12 cellular contexts compared by ENCODE assay signal in the genomic region with DNA sequence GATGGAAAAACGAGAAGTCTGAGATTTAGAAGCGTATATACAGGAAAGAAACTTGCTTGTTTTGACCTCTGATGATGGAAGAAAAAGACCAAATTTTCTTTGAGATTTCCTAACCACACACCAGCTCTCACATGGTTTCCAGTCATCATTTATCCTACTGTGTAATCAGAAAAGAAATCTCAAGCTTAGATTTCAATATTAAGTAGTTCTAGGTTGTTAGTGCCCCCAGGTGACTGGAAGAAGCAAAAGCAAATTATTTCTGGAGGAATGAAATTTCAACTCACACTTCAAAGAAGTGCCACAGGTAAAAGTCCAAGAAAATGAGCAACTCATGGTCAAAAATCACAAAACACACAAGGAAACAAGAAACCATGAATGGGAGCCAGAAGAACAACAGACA. TPM values are rescaled to one million over a fixed set of nuclear protein-coding genes. Genes with fewer than 3 reads are reported as not detected.
A peak's percentile ranks its signal among the peaks of the same experiment; 100 is the strongest.
DNase-seq lines count a peak whose midpoint lies in the region; ATAC-seq and TF ChIP-seq lines count a peak whose summit lies in the region.
"Had no signal": no experiment of that assay in that cellular context is flagged by ENCODE, and none has a peak within 500 bp of the region (broad histone marks: within the 10 kb centered on the region; RNA-seq: fewer than 3 reads in every experiment).

No MANE protein-coding gene starts in this region.

- H3K4me1 ChIP-seq in thyroid gland = peaks cover 5% of the 10 kb centered on the region in 2 donors
- no peaks in the 10 kb centered on the region for H3K4me1 ChIP-seq in CD8-positive, alpha-beta memory T cell (ENCODE audit: insufficient read depth, low read length)
- H3K4me1 ChIP-seq: right atrium auricular region had no signal

- no peak for ATAC-seq in HG02588 (IDR thresholded peaks at IDR 0.05; ENCODE audit: unreplicated experiment)
- ATAC-seq: effector memory CD8-positive, alpha-beta T cell; T-helper 17 cell had no signal

- no peak overlapping the region for H3K4me3 Mint-ChIP-seq in CD8-positive, alpha-beta memory T cell
- H3K4me3 Mint-ChIP-seq: effector memory CD8-positive, alpha-beta T cell; T-helper 17 cell had no signal

- no peak overlapping the region for H3K27ac ChIP-seq in thyroid gland
- H3K27ac ChIP-seq in CD8-positive, alpha-beta memory T cell (ENCODE audit: low read depth, low read length) = no peak overlapping the region
- H3K27ac ChIP-seq: right atrium auricular region had no signal

- TF ChIP-seq CTCF in cardiac fibroblast (IDR thresholded peaks at IDR 0.05; ENCODE audit: low read depth, low read length) (peak; percentile 13), thyroid gland (IDR thresholded peaks at IDR 0.05) (no peak)

- no peaks in the 10 kb centered on the region for H3K9me3 Mint-ChIP-seq in CD8-positive, alpha-beta memory T cell
- H3K9me3 Mint-ChIP-seq: effector memory CD8-positive, alpha-beta T cell had no signal

- CTCF ChIA-PET in CD8-positive, alpha-beta memory T cell (lab: Charles Lee) = no interaction called here

- TF ChIP-seq POLR2A in thyroid gland (IDR thresholded peaks at IDR 0.05) = no peak

- H3K4me3 ChIP-seq in cardiac fibroblast (replicated peaks in 1 of 2; ENCODE audit: low read depth in 2 of 2, low read length in 2 of 2) (no peak overlapping the region), thyroid gland (replicated peaks in 1 of 3) (no peak overlapping the region)
- H3K4me3 ChIP-seq in CD8-positive, alpha-beta memory T cell (ENCODE audit: low read length) = no peak overlapping the region
- H3K4me3 ChIP-seq: right atrium auricular region had no signal

- POLR2A ChIA-PET in CD8-positive, alpha-beta memory T cell (lab: Charles Lee) = no interaction called here

- no peak overlapping the region for H3K27ac Mint-ChIP-seq in CD8-positive, alpha-beta memory T cell
- H3K27ac Mint-ChIP-seq: effector memory CD8-positive, alpha-beta T cell; T-helper 17 cell had no signal

- peaks cover 4 to 18% of the 10 kb centered on the region in 2 donors for H3K27me3 Mint-ChIP-seq in CD8-positive, alpha-beta memory T cell

- intact Hi-C loops in thyroid gland (cut with DNase I) = no loop called here

- no peaks in the 10 kb centered on the region for H3K27me3 ChIP-seq in thyroid gland
- no peaks in the 10 kb centered on the region for H3K27me3 ChIP-seq in CD8-positive, alpha-beta memory T cell (ENCODE audit: insufficient read depth, low read length, poor library complexity, severe bottlenecking)
- H3K27me3 ChIP-seq: right atrium auricular region had no signal

- H3K36me3 ChIP-seq in thyroid gland = no peaks in the 10 kb centered on the region
- no peaks in the 10 kb centered on the region for H3K36me3 ChIP-seq in CD8-positive, alpha-beta memory T cell (ENCODE audit: insufficient read depth, low read length)
- H3K36me3 ChIP-seq: right atrium auricular region had no signal

- peak; percentile 52 for DNase-seq in GM03348 (ENCODE audit: low spot score)
- DNase-seq in NCI-H226 = peak; percentile 3
- DNase-seq in cardiac fibroblast (ENCODE audit: low read depth in 2 of 2) = peak; percentile 56 to 67
- DNase-seq in myocyte (ENCODE audit: low read depth) = peak; percentile 14
- no peak for DNase-seq in thyroid gland
- DNase-seq in SK-N-DZ (ENCODE audit: low spot score) = no peak
- no peak for DNase-seq in CD8-positive, alpha-beta memory T cell
- DNase-seq: effector memory CD8-positive, alpha-beta T cell; NCI-H1694 treated with DMSO at 0.1 percent for 48 hours; T-helper 17 cell had no signal

- no peaks in the 10 kb centered on the region for H3K9me3 ChIP-seq in thyroid gland
- no peaks in the 10 kb centered on the region for H3K9me3 ChIP-seq in CD8-positive, alpha-beta memory T cell (ENCODE audit: low read length)
- H3K9me3 ChIP-seq: right atrium auricular region had no signal

- no peaks in the 10 kb centered on the region for H3K4me1 Mint-ChIP-seq in CD8-positive, alpha-beta memory T cell
- H3K4me1 Mint-ChIP-seq: T-helper 17 cell had no signal

- WGBS in thyroid gland, 2 donors = 44 to 73% methylated on average over 1 to 2 of the region's 2 CpGs

- H3K36me3 Mint-ChIP-seq in CD8-positive, alpha-beta memory T cell = no peaks in the 10 kb centered on the region

RNA-seq across cellular contexts. Expression of gene KDM6B, which starts 51.8 kb away (rescaled TPM):
- 3.9 and 4.5 TPM in 2 replicates for total RNA-seq in myocyte
- 14.2 TPM for polyA plus RNA-seq in myocyte (2012)
- total RNA-seq in thyroid gland = 10 to 100 TPM in 2 of 4 donors, 1 to 10 TPM in 2; 4.8 to 14.4 (median 10.4) TPM
- polyA plus RNA-seq in SK-N-DZ (2014; cell fraction: cytosol; rRNA removed) = 2.9 and 3.0 TPM in 2 replicates
- 2.8 and 15.8 TPM in 2 replicates for polyA plus RNA-seq in SK-N-DZ (2014; cell fraction: nucleus; rRNA removed)
- 10 to 100 TPM; 84.2 to 89.7 TPM for total RNA-seq in CD8-positive, alpha-beta memory T cell
- 1.2 TPM for polyA plus RNA-seq in CD8-positive, alpha-beta memory T cell

Comparison
In these comparisons a context has a peak if more than half of its experiments do, and no peak if none do; other contexts are left out.
1. DNase-seq: peak in GM03348 (single experiment), NCI-H226 (single experiment), cardiac fibroblast (2 of 2) and myocyte (single experiment); none in thyroid gland (0 of 2), SK-N-DZ (single experiment) and CD8-positive, alpha-beta memory T cell (0 of 5).
2. RNA of gene KDM6B, which starts 51.8 kb away (total RNA-seq): 84.2 to 89.7 TPM in CD8-positive, alpha-beta memory T cell; 4.8 to 14.4 TPM in thyroid gland and 3.9 to 4.5 TPM in myocyte; every median in the first group is over 4 times any median in the second.